Comparison of ENCODE assay signal across 12 cellular contexts in genomic region chr15:64110945-64111678, GRCh38. TPM values are rescaled to one million over a fixed set of nuclear protein-coding genes. Genes with fewer than 3 reads are reported as not detected.
DNase-seq lines count a peak whose midpoint lies in the region; ATAC-seq and TF ChIP-seq lines count a peak whose summit lies in the region.
"Had no signal": no experiment of that assay in that cellular context is flagged by ENCODE, and none has a peak within 500 bp of the region (broad histone marks: within the 10 kb centered on the region; RNA-seq: fewer than 3 reads in every experiment).

No MANE protein-coding gene starts in this region.

- H3K27ac Mint-ChIP-seq in nephron: peak overlapping the region in 2 of 3 experiments; percentile 36 to 90

- H3K9me3 Mint-ChIP-seq in nephron: no peaks in the 10 kb centered on the region

- peaks cover 9% of the 10 kb centered on the region for H3K4me1 Mint-ChIP-seq in nephron

- H3K27me3 ChIP-seq in DOHH2 (ENCODE audit: control insufficient read depth, low read length) (no peaks in the 10 kb centered on the region), adipocyte (replicated peaks; ENCODE audit: control insufficient read depth, insufficient read depth, low read length) (no peaks in the 10 kb centered on the region)

- peak overlapping the region; percentile 49 for H3K4me2 ChIP-seq in DOHH2 (ENCODE audit: low read length)

- peak overlapping the region; percentile 79 for H3K9ac ChIP-seq in adipocyte (ENCODE audit: low read length)

- H3K4me1 ChIP-seq in DOHH2 (ENCODE audit: control insufficient read depth, low read length): peaks cover 22% of the 10 kb centered on the region
- H3K4me1 ChIP-seq in adipocyte (ENCODE audit: control insufficient read depth, insufficient read depth, low read length): peaks cover 60% of the 10 kb centered on the region

- H3K4me3 Mint-ChIP-seq in nephron: no peak overlapping the region

- no peaks in the 10 kb centered on the region for H3F3A ChIP-seq in DOHH2 (ENCODE audit: control insufficient read depth, insufficient read depth)

- no peak for ATAC-seq in GM21367 (IDR thresholded peaks at IDR 0.05; ENCODE audit: unreplicated experiment)

- peaks cover 47% of the 10 kb centered on the region for H3K36me3 ChIP-seq in DOHH2 (ENCODE audit: control insufficient read depth, low read length)
- H3K36me3 ChIP-seq in adipocyte (ENCODE audit: control insufficient read depth, insufficient read depth, low read length, severe bottlenecking): peaks cover 26% of the 10 kb centered on the region

- peak overlapping the region; percentile 3; the same call in 1 of the 2 replicates for H3K27ac ChIP-seq in DOHH2 (ENCODE audit: low read depth, low read length)

- H3K27me3 Mint-ChIP-seq in nephron (ENCODE audit: low read depth): no peaks in the 10 kb centered on the region

- peak; percentile 20 for DNase-seq in GM20000 (ENCODE audit: low spot score)
- no peak for DNase-seq in adipocyte (ENCODE audit: low read depth)
- DNase-seq in SK-N-DZ (ENCODE audit: low spot score): no peak
- DNase-seq in NCI-H2081 (lab: John Stamatoyannopoulos, UW): no peak
- DNase-seq in NCI-H128 (lab: John Stamatoyannopoulos, UW; ENCODE audit: unreplicated experiment): no peak
- DNase-seq: activated T-cell treated with anti-CD3 and anti-CD28 coated beads for 4 hours, left ventricle myocardium superior, NCI-H1930, T-helper 9 cell had no signal

- TF ChIP-seq CTCF in DOHH2 (IDR thresholded peaks at IDR 0.05; ENCODE audit: low read depth, low read length, poor library complexity, severe bottlenecking) (no peak), GM20000 (IDR thresholded peaks at IDR 0.05; ENCODE audit: extremely low read depth, missing control alignments) (no peak), nephron (IDR thresholded peaks at IDR 0.05; ENCODE audit: unreplicated experiment in 3 of 3) (no peak)

- peaks cover 30% of the 10 kb centered on the region for H3K36me3 Mint-ChIP-seq in nephron (ENCODE audit: low read depth)

- peaks cover 17% of the 10 kb centered on the region for H4K20me1 ChIP-seq in DOHH2 (ENCODE audit: control insufficient read depth, insufficient read depth, low read depth, low read length)

- H3K79me2 ChIP-seq in DOHH2 (ENCODE audit: control insufficient read depth, low read length): peaks cover 66% of the 10 kb centered on the region

- H3K9me2 ChIP-seq in DOHH2 (replicated peaks; ENCODE audit: control insufficient read depth, low read length): no peaks in the 10 kb centered on the region

- H3K4me3 ChIP-seq in DOHH2 (ENCODE audit: low read length) (peak overlapping the region; percentile 15), adipocyte (ENCODE audit: low read length) (no peak overlapping the region)

- H3K9me3 ChIP-seq in DOHH2 (ENCODE audit: control insufficient read depth, insufficient read depth, low read length) (no peaks in the 10 kb centered on the region), adipocyte (ENCODE audit: control insufficient read depth, low read length) (no peaks in the 10 kb centered on the region)

RNA-seq across cellular contexts. Expression of gene SNX1, which starts 15.3 kb away (rescaled TPM):
- 33.8 and 34.1 TPM in 2 replicates for polyA plus RNA-seq in SK-N-DZ (2014; cell fraction: cytosol; rRNA removed)
- polyA plus RNA-seq in SK-N-DZ (2014; cell fraction: nucleus; rRNA removed): 42.3 and 96.4 TPM in 2 replicates

RNA-seq across cellular contexts. Expression of gene CIAO2A, which starts 17.5 kb away (rescaled TPM):
- 177 and 192 TPM in 2 replicates for polyA plus RNA-seq in SK-N-DZ (2014; cell fraction: cytosol; rRNA removed)
- polyA plus RNA-seq in SK-N-DZ (2014; cell fraction: nucleus; rRNA removed): 156 and 162 TPM in 2 replicates

RNA-seq across cellular contexts. Expression of gene SNX22, which starts 40.4 kb away (rescaled TPM):
- polyA plus RNA-seq in SK-N-DZ (2014; cell fraction: cytosol; rRNA removed): 4.5 and 6.9 TPM in 2 replicates
- 22.6 and 27.8 TPM in 2 replicates for polyA plus RNA-seq in SK-N-DZ (2014; cell fraction: nucleus; rRNA removed)

RNA-seq across cellular contexts. Expression of gene PPIB, which starts 51.7 kb away (rescaled TPM):
- polyA plus RNA-seq in SK-N-DZ (2014; cell fraction: cytosol; rRNA removed): 388 and 415 TPM in 2 replicates
- 154 and 174 TPM in 2 replicates for polyA plus RNA-seq in SK-N-DZ (2014; cell fraction: nucleus; rRNA removed)
